3 cellular contexts compared by ENCODE assay signal in the genomic region with DNA sequence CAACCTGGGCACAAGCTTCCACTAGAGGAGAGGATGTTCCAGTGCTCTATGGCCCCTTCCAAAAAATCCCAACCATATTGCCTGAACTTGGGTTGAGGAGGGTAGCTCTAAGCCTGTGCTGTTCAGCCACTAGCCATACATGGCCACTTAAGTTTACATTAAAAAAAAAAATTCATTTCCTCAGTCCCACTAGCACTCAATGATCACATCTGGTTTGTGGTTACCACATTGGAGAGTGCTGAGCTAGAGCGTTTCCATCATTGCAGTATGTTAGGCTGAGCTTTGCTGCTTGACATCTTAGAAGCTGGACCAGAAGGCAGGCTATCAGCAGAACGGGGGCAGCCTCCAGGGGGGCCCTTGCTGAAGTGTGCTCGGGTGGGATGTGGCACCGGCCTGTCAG.
TF ChIP-seq lines count a peak whose summit lies in the region.

No MANE protein-coding gene starts in this region.

TF ChIP-seq in liver, 16 proteins besides CTCF, POLR2A, EP300 and RAD21:
- TF ChIP-seq, protein P1, sequence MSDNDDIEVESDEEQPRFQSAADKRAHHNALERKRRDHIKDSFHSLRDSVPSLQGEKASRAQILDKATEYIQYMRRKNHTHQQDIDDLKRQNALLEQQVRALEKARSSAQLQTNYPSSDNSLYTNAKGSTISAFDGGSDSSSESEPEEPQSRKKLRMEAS (IDR thresholded peaks at IDR 0.05) = no peak
- TF ChIP-seq YY1 (IDR thresholded peaks at IDR 0.05) (no peak), HNF4A (conservative IDR thresholded peaks at IDR 0.05) (no peak), EGR1 (IDR thresholded peaks at IDR 0.05; ENCODE audit: low read depth in 2 of 2) (no peak), HNF4G (IDR thresholded peaks at IDR 0.05) (no peak), FOXA1 (IDR thresholded peaks at IDR 0.05) (no peak), JUND (IDR thresholded peaks at IDR 0.05) (no peak), NR2F2 (IDR thresholded peaks at IDR 0.05) (no peak), GABPA (IDR thresholded peaks at IDR 0.05 in 1 of 2, conservative IDR thresholded peaks at IDR 0.05 in 1 of 2) (no peak), FOXA2 (IDR thresholded peaks at IDR 0.05) (no peak), SP1 (IDR thresholded peaks at IDR 0.05) (no peak), RXRA (IDR thresholded peaks at IDR 0.05) (no peak), TAF1 (conservative IDR thresholded peaks at IDR 0.05) (no peak)
- TF ChIP-seq, protein P2, sequence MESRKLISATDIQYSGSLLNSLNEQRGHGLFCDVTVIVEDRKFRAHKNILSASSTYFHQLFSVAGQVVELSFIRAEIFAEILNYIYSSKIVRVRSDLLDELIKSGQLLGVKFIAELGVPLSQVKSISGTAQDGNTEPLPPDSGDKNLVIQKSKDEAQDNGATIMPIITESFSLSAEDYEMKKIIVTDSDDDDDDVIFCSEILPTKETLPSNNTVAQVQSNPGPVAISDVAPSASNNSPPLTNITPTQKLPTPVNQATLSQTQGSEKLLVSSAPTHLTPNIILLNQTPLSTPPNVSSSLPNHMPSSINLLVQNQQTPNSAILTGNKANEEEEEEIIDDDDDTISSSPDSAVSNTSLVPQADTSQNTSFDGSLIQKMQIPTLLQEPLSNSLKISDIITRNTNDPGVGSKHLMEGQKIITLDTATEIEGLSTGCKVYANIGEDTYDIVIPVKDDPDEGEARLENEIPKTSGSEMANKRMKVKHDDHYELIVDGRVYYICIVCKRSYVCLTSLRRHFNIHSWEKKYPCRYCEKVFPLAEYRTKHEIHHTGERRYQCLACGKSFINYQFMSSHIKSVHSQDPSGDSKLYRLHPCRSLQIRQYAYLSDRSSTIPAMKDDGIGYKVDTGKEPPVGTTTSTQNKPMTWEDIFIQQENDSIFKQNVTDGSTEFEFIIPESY (IDR thresholded peaks at IDR 0.05) = no peak
- TF ChIP-seq, protein P3, sequence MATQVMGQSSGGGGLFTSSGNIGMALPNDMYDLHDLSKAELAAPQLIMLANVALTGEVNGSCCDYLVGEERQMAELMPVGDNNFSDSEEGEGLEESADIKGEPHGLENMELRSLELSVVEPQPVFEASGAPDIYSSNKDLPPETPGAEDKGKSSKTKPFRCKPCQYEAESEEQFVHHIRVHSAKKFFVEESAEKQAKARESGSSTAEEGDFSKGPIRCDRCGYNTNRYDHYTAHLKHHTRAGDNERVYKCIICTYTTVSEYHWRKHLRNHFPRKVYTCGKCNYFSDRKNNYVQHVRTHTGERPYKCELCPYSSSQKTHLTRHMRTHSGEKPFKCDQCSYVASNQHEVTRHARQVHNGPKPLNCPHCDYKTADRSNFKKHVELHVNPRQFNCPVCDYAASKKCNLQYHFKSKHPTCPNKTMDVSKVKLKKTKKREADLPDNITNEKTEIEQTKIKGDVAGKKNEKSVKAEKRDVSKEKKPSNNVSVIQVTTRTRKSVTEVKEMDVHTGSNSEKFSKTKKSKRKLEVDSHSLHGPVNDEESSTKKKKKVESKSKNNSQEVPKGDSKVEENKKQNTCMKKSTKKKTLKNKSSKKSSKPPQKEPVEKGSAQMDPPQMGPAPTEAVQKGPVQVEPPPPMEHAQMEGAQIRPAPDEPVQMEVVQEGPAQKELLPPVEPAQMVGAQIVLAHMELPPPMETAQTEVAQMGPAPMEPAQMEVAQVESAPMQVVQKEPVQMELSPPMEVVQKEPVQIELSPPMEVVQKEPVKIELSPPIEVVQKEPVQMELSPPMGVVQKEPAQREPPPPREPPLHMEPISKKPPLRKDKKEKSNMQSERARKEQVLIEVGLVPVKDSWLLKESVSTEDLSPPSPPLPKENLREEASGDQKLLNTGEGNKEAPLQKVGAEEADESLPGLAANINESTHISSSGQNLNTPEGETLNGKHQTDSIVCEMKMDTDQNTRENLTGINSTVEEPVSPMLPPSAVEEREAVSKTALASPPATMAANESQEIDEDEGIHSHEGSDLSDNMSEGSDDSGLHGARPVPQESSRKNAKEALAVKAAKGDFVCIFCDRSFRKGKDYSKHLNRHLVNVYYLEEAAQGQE (IDR thresholded peaks at IDR 0.05) = no peak
- TF ChIP-seq, protein P4, sequence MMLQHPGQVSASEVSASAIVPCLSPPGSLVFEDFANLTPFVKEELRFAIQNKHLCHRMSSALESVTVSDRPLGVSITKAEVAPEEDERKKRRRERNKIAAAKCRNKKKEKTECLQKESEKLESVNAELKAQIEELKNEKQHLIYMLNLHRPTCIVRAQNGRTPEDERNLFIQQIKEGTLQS (IDR thresholded peaks at IDR 0.05) = no peak
TF ChIP-seq in liver: peak in this region for 0.

TF ChIP-seq in HepG2, 621 proteins besides CTCF, POLR2A, EP300 and RAD21 (continues in another document):
- no peak for TF ChIP-seq ADNP (CRISPR knock-in tag; IDR thresholded peaks at IDR 0.05)
- TF ChIP-seq ZNF556 (CRISPR knock-in tag; IDR thresholded peaks at IDR 0.05; ENCODE audit: borderline replicate concordance) = no peak
- TF ChIP-seq PHF8 (CRISPR knock-in tag; IDR thresholded peaks at IDR 0.05) = no peak
- TF ChIP-seq, protein P5, sequence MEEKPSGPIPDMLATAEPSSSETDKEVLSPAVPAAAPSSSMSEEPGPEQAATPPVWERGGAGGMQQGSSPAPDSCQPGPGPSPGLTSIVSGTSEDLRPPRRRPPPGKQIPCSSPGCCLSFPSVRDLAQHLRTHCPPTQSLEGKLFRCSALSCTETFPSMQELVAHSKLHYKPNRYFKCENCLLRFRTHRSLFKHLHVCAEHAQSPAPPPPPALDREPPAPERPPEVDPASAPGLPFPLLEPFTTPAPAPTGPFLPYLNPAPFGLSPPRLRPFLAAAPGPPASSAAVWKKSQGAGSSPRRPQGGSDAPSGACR (CRISPR knock-in tag; IDR thresholded peaks at IDR 0.05) = no peak
- no peak for TF ChIP-seq NBN (conservative IDR thresholded peaks at IDR 0.05)
- TF ChIP-seq, protein P6, sequence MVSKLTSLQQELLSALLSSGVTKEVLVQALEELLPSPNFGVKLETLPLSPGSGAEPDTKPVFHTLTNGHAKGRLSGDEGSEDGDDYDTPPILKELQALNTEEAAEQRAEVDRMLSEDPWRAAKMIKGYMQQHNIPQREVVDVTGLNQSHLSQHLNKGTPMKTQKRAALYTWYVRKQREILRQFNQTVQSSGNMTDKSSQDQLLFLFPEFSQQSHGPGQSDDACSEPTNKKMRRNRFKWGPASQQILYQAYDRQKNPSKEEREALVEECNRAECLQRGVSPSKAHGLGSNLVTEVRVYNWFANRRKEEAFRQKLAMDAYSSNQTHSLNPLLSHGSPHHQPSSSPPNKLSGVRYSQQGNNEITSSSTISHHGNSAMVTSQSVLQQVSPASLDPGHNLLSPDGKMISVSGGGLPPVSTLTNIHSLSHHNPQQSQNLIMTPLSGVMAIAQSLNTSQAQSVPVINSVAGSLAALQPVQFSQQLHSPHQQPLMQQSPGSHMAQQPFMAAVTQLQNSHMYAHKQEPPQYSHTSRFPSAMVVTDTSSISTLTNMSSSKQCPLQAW (CRISPR knock-in tag; IDR thresholded peaks at IDR 0.05) = no peak
- TF ChIP-seq, protein P7, sequence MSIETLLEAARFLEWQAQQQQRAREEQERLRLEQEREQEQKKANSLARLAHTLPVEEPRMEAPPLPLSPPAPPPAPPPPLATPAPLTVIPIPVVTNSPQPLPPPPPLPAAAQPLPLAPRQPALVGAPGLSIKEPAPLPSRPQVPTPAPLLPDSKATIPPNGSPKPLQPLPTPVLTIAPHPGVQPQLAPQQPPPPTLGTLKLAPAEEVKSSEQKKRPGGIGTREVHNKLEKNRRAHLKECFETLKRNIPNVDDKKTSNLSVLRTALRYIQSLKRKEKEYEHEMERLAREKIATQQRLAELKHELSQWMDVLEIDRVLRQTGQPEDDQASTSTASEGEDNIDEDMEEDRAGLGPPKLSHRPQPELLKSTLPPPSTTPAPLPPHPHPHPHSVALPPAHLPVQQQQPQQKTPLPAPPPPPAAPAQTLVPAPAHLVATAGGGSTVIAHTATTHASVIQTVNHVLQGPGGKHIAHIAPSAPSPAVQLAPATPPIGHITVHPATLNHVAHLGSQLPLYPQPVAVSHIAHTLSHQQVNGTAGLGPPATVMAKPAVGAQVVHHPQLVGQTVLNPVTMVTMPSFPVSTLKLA (IDR thresholded peaks at IDR 0.05) = no peak
- TF ChIP-seq, protein P8, sequence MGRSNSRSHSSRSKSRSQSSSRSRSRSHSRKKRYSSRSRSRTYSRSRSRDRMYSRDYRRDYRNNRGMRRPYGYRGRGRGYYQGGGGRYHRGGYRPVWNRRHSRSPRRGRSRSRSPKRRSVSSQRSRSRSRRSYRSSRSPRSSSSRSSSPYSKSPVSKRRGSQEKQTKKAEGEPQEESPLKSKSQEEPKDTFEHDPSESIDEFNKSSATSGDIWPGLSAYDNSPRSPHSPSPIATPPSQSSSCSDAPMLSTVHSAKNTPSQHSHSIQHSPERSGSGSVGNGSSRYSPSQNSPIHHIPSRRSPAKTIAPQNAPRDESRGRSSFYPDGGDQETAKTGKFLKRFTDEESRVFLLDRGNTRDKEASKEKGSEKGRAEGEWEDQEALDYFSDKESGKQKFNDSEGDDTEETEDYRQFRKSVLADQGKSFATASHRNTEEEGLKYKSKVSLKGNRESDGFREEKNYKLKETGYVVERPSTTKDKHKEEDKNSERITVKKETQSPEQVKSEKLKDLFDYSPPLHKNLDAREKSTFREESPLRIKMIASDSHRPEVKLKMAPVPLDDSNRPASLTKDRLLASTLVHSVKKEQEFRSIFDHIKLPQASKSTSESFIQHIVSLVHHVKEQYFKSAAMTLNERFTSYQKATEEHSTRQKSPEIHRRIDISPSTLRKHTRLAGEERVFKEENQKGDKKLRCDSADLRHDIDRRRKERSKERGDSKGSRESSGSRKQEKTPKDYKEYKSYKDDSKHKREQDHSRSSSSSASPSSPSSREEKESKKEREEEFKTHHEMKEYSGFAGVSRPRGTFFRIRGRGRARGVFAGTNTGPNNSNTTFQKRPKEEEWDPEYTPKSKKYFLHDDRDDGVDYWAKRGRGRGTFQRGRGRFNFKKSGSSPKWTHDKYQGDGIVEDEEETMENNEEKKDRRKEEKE (IDR thresholded peaks at IDR 0.05) = no peak
- TF ChIP-seq, protein P9, sequence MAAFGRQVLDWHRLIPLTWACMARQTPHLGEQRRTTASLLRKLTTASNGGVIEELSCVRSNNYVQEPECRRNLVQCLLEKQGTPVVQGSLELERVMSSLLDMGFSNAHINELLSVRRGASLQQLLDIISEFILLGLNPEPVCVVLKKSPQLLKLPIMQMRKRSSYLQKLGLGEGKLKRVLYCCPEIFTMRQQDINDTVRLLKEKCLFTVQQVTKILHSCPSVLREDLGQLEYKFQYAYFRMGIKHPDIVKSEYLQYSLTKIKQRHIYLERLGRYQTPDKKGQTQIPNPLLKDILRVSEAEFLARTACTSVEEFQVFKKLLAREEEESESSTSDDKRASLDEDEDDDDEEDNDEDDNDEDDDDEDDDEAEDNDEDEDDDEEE (CRISPR knock-in tag; IDR thresholded peaks at IDR 0.05) = no peak
- no peak for TF ChIP-seq ZNF777 (CRISPR knock-in tag; IDR thresholded peaks at IDR 0.05)

TF ChIP-seq in GM23338, 12 proteins besides CTCF, POLR2A, EP300 and RAD21 (continues in another document):
- TF ChIP-seq POLR2AphosphoS5 (IDR thresholded peaks at IDR 0.05; ENCODE audit: low read depth) = no peak
- no peak for TF ChIP-seq STAT1 (IDR thresholded peaks at IDR 0.05; ENCODE audit: unreplicated experiment)
- no peak for TF ChIP-seq NANOG (IDR thresholded peaks at IDR 0.05; ENCODE audit: borderline replicate concordance)
- TF ChIP-seq EZH2phosphoT487 (IDR thresholded peaks at IDR 0.05; ENCODE audit: unreplicated experiment) = no peak
- no peak for TF ChIP-seq EZH2 (IDR thresholded peaks at IDR 0.05; ENCODE audit: low read depth, unreplicated experiment)
- TF ChIP-seq, protein P10, sequence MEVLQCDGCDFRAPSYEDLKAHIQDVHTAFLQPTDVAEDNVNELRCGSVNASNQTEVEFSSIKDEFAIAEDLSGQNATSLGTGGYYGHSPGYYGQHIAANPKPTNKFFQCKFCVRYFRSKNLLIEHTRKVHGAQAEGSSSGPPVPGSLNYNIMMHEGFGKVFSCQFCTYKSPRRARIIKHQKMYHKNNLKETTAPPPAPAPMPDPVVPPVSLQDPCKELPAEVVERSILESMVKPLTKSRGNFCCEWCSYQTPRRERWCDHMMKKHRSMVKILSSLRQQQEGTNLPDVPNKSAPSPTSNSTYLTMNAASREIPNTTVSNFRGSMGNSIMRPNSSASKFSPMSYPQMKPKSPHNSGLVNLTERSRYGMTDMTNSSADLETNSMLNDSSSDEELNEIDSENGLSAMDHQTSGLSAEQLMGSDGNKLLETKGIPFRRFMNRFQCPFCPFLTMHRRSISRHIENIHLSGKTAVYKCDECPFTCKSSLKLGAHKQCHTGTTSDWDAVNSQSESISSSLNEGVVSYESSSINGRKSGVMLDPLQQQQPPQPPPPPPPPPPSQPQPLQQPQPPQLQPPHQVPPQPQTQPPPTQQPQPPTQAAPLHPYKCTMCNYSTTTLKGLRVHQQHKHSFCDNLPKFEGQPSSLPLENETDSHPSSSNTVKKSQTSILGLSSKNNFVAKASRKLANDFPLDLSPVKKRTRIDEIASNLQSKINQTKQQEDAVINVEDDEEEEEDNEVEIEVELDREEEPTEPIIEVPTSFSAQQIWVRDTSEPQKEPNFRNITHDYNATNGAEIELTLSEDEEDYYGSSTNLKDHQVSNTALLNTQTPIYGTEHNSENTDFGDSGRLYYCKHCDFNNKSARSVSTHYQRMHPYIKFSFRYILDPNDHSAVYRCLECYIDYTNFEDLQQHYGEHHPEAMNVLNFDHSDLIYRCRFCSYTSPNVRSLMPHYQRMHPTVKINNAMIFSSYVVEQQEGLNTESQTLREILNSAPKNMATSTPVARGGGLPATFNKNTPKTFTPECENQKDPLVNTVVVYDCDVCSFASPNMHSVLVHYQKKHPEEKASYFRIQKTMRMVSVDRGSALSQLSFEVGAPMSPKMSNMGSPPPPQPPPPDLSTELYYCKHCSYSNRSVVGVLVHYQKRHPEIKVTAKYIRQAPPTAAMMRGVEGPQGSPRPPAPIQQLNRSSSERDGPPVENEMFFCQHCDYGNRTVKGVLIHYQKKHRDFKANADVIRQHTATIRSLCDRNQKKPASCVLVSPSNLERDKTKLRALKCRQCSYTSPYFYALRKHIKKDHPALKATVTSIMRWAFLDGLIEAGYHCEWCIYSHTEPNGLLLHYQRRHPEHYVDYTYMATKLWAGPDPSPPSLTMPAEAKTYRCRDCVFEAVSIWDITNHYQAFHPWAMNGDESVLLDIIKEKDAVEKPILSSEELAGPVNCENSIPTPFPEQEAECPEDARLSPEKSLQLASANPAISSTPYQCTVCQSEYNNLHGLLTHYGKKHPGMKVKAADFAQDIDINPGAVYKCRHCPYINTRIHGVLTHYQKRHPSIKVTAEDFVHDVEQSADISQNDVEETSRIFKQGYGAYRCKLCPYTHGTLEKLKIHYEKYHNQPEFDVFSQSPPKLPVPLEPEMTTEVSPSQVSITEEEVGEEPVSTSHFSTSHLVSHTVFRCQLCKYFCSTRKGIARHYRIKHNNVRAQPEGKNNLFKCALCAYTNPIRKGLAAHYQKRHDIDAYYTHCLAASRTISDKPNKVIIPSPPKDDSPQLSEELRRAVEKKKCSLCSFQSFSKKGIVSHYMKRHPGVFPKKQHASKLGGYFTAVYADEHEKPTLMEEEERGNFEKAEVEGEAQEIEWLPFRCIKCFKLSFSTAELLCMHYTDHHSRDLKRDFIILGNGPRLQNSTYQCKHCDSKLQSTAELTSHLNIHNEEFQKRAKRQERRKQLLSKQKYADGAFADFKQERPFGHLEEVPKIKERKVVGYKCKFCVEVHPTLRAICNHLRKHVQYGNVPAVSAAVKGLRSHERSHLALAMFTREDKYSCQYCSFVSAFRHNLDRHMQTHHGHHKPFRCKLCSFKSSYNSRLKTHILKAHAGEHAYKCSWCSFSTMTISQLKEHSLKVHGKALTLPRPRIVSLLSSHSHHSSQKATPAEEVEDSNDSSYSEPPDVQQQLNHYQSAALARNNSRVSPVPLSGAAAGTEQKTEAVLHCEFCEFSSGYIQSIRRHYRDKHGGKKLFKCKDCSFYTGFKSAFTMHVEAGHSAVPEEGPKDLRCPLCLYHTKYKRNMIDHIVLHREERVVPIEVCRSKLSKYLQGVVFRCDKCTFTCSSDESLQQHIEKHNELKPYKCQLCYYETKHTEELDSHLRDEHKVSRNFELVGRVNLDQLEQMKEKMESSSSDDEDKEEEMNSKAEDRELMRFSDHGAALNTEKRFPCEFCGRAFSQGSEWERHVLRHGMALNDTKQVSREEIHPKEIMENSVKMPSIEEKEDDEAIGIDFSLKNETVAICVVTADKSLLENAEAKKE (CRISPR knock-in tag; IDR thresholded peaks at IDR 0.05) = no peak
- TF ChIP-seq JUNB (IDR thresholded peaks at IDR 0.05; ENCODE audit: unreplicated experiment) = no peak
